In the genomic region with DNA sequence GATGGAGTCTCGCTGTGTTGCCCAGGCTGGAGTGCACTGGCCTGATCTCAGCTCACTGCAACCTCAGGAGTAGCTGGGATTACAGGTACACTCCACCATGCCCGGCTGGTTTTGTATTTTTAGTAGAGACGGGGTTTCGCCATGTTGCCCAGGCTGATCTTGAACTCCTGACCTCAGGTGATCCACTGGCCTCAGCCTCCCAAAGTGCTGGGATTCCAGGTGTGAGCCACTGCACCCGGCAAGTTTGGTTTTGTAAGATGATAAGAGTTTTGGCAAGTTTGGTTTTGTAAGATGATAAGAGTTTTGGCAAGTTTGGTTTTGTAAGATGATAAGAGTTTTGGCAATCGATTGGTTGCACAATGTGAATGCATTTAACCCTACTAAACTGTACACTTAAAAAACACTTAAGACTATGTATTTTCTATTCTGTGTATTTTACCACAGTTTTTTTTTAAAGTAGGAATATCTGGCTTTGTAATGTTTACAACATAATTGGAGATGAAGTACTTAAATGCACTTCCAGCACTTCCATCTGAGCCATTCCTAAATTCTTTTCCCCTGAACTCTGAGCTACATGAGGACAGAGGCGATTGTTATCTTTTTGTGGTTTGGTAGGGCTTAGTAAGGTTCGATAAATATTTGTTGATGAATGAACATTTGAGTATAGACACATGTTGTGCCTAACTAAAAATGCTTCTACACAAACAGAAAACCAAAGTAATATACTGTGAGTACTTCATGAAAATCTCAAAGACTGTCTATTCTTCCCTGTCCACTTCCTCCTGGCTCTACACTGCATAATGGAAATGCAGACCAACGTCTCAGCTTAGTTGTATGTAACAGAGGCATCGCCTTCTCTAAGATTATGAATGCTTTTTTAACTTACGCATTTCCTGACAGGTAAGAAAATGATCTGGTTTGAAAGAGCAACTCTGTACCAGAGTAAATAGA, we compare ENCODE assay signal across 16 cellular contexts. TPM values are rescaled to one million over a fixed set of nuclear protein-coding genes. Genes with fewer than 3 reads are reported as not detected.
DNase-seq lines count a peak whose midpoint lies in the region; ATAC-seq and TF ChIP-seq lines count a peak whose summit lies in the region.
"Had no signal": no experiment of that assay in that cellular context is flagged by ENCODE, and none has a peak within 500 bp of the region (broad histone marks: within the 10 kb centered on the region; RNA-seq: fewer than 3 reads in every experiment).

No MANE protein-coding gene starts in this region.

- H3K4me1 Mint-ChIP-seq in activated naive CD4-positive, alpha-beta T cell treated with anti-CD3 and anti-CD28 coated beads, Interleukin-2, amount 10 ng/mL, durations not matched to agents 7 days and 5 days, result peaks cover 66% of the 10 kb centered on the region
- peaks cover 23% of the 10 kb centered on the region for H3K4me1 Mint-ChIP-seq in activated T-helper 17 cell treated with anti-CD3 and anti-CD28 coated beads, Interleukin-2, amount 50 U/mL, for 72 hours

- H3K27me3 ChIP-seq in gastroesophageal sphincter (no peaks in the 10 kb centered on the region), upper lobe of left lung (no peaks in the 10 kb centered on the region)
- H3K27me3 ChIP-seq: BE2C had no signal

- H3K4me1 ChIP-seq in gastroesophageal sphincter, result peaks cover 2 to 84% (median 23%) of the 10 kb centered on the region in 3 donors
- peaks cover 18 to 35% (median 32%) of the 10 kb centered on the region in 4 donors for H3K4me1 ChIP-seq in upper lobe of left lung
- H3K4me1 ChIP-seq: BE2C had no signal

- no peaks in the 10 kb centered on the region for H3K9me3 Mint-ChIP-seq in activated naive CD4-positive, alpha-beta T cell treated with anti-CD3 and anti-CD28 coated beads, Interleukin-2, amount 10 ng/mL, durations not matched to agents 7 days and 5 days
- H3K9me3 Mint-ChIP-seq in activated T-helper 17 cell treated with anti-CD3 and anti-CD28 coated beads, Interleukin-2, amount 50 U/mL, for 72 hours, result no peaks in the 10 kb centered on the region
- H3K9me3 Mint-ChIP-seq: neural crest cell had no signal

- no peak for TF ChIP-seq POLR2A in gastroesophageal sphincter (IDR thresholded peaks at IDR 0.05)
- TF ChIP-seq POLR2A in upper lobe of left lung (IDR thresholded peaks at IDR 0.05), result no peak

- H3K27me3 Mint-ChIP-seq in activated naive CD4-positive, alpha-beta T cell treated with anti-CD3 and anti-CD28 coated beads, Interleukin-2, amount 10 ng/mL, durations not matched to agents 7 days and 5 days, result no peaks in the 10 kb centered on the region
- no peaks in the 10 kb centered on the region for H3K27me3 Mint-ChIP-seq in activated T-helper 17 cell treated with anti-CD3 and anti-CD28 coated beads, Interleukin-2, amount 50 U/mL, for 72 hours

- no peak for TF ChIP-seq CTCF in gastroesophageal sphincter (IDR thresholded peaks at IDR 0.05)
- TF ChIP-seq CTCF in upper lobe of left lung (IDR thresholded peaks at IDR 0.05), result no peak

- peak overlapping the region in 3 of 4 donors; percentile 4 to 45 (median 9) for H3K27ac ChIP-seq in gastroesophageal sphincter
- peak overlapping the region in 3 of 4 donors; percentile 5 to 23 (median 22) for H3K27ac ChIP-seq in upper lobe of left lung

- WGBS in gastroesophageal sphincter (ENCODE audit: low coverage in 1 of 2), 2 donors, result 49 to 71% methylated on average over 8 to 11 of the region's 11 CpGs
- 50 to 69% methylated on average over 11 of the region's 11 CpGs for WGBS in upper lobe of left lung, 2 donors

- peak overlapping the region; percentile 64 for H3K27ac Mint-ChIP-seq in activated naive CD4-positive, alpha-beta T cell treated with anti-CD3 and anti-CD28 coated beads, Interleukin-2, amount 10 ng/mL, durations not matched to agents 7 days and 5 days
- peak overlapping the region; percentile 49 for H3K27ac Mint-ChIP-seq in activated T-helper 17 cell treated with anti-CD3 and anti-CD28 coated beads, Interleukin-2, amount 50 U/mL, for 72 hours

- ATAC-seq in activated T-helper 17 cell treated with anti-CD3 and anti-CD28 coated beads, Interleukin-2, amount 50 U/mL, for 72 hours (replicated peaks), result no peak
- ATAC-seq in gastroesophageal sphincter (no peak), upper lobe of left lung (ENCODE audit: low FRiP score in 2 of 2) (peak in 1 of 2 donors; percentile 18), GM19395 (IDR thresholded peaks at IDR 0.05; ENCODE audit: unreplicated experiment) (no peak)

- H3K36me3 Mint-ChIP-seq in activated naive CD4-positive, alpha-beta T cell treated with anti-CD3 and anti-CD28 coated beads, Interleukin-2, amount 10 ng/mL, durations not matched to agents 7 days and 5 days, result peaks cover 72% of the 10 kb centered on the region
- peaks cover 100% of the 10 kb centered on the region for H3K36me3 Mint-ChIP-seq in activated T-helper 17 cell treated with anti-CD3 and anti-CD28 coated beads, Interleukin-2, amount 50 U/mL, for 72 hours (ENCODE audit: low read depth)

- CTCF ChIA-PET in activated naive CD4-positive, alpha-beta T cell treated with anti-CD3 and anti-CD28 coated beads, Interleukin-2, amount 10 ng/mL, durations not matched to agents 7 days and 5 days (lab: Charles Lee), result interaction anchor here (0.6 to 1.3 kb wide), 2 partner anchors 9 to 11 kb away, joined by 3 read pairs; no protein-coding TSS in a partner anchor

- intact Hi-C loops in posterior cingulate gyrus (cut with DNase I), result no loop called here

- H3K36me3 ChIP-seq in gastroesophageal sphincter (peaks cover 2 to 90% of the 10 kb centered on the region in 2 donors), upper lobe of left lung (peaks cover 28 to 92% (median 52%) of the 10 kb centered on the region in 4 donors)

- H3K4me3 Mint-ChIP-seq in activated naive CD4-positive, alpha-beta T cell treated with anti-CD3 and anti-CD28 coated beads, Interleukin-2, amount 10 ng/mL, durations not matched to agents 7 days and 5 days, result no peak overlapping the region
- H3K4me3 Mint-ChIP-seq in activated T-helper 17 cell treated with anti-CD3 and anti-CD28 coated beads, Interleukin-2, amount 50 U/mL, for 72 hours, result peak overlapping the region; percentile 83
- H3K4me3 Mint-ChIP-seq: neural crest cell had no signal

- TF ChIP-seq EP300 in gastroesophageal sphincter (IDR thresholded peaks at IDR 0.05) (no peak), upper lobe of left lung (IDR thresholded peaks at IDR 0.05) (no peak)

- DNase-seq in activated naive CD4-positive, alpha-beta T cell treated with anti-CD3 and anti-CD28 coated beads, Interleukin-2, amount 10 ng/mL, durations not matched to agents 7 days and 5 days, result no peak
- DNase-seq in activated naive CD4-positive, alpha-beta T cell treated with anti-CD3 and anti-CD28 coated beads, Interleukin-2, amount 50 U/mL, for 16 hours, result no peak
- DNase-seq in upper lobe of left lung (no peak), posterior cingulate gyrus (no peak), KG1 (lab: John Stamatoyannopoulos, UW) (no peak)
- DNase-seq: BE2C; NCI-H1417; NCI-H510A; stimulated activated CD4-positive, alpha-beta T cell treated with anti-CD3 and anti-CD28 coated beads, Interleukin-12 subunit alpha, Interleukin-12 subunit beta, amount 100 ng/mL, for 4 hours had no signal

- H3K9me3 ChIP-seq in gastroesophageal sphincter, result no peaks in the 10 kb centered on the region
- no peaks in the 10 kb centered on the region for H3K9me3 ChIP-seq in upper lobe of left lung
- H3K9me3 ChIP-seq: BE2C had no signal

- H3K4me3 ChIP-seq in gastroesophageal sphincter (no peak overlapping the region), upper lobe of left lung (no peak overlapping the region)
- H3K4me3 ChIP-seq: coronary artery had no signal

RNA-seq across cellular contexts. Expression of gene SAMHD1, which starts 18.8 kb away (rescaled TPM):
- total RNA-seq in activated T-helper 17 cell treated with anti-CD3 and anti-CD28 coated beads, Interleukin-2, amount 50 U/mL, for 72 hours, result 100 to 1,000 TPM in 1 of 2 donors, 10 to 100 TPM in 1; 64.6 to 140 TPM
- total RNA-seq in gastroesophageal sphincter (100 to 1,000 TPM; 348 to 854 (median 449) TPM), upper lobe of left lung (100 to 1,000 TPM; 134 to 224 (median 185) TPM)

RNA-seq across cellular contexts. Expression of gene TLDC2, which starts 56.8 kb away (rescaled TPM):
- total RNA-seq in activated T-helper 17 cell treated with anti-CD3 and anti-CD28 coated beads, Interleukin-2, amount 50 U/mL, for 72 hours, result not detected
- total RNA-seq in gastroesophageal sphincter, result 1 to 10 TPM in 1 of 4 donors, under 1 TPM in 2, not detected in 1; 0.27 to 3.7 (median 0.27) TPM
- total RNA-seq in upper lobe of left lung, result 1 to 10 TPM in 1 of 6 donors, under 1 TPM in 2, not detected in 3; 0.31 to 1.3 (median 0.61) TPM
- total RNA-seq: HT1080, neural crest cell, RPMI7951 had no signal
